In genomic region chr10:117942261-117942660, GRCh38 we compare ENCODE assay signal across 23 cellular contexts.
"Had no signal": no experiment of that assay in that cellular context is flagged by ENCODE, and none has a peak within 500 bp of the region (broad histone marks: within the 10 kb centered on the region; RNA-seq: fewer than 3 reads in every experiment).

No MANE protein-coding gene starts in this region.

- ATAC-seq: activated CD4-positive, alpha-beta T cell treated with anti-CD3 and anti-CD28 coated beads for 36 hours; activated T-cell treated with anti-CD3 and anti-CD28 coated beads, Interleukin-2, amount 50 U/mL, for 72 hours; Panc1; Right ventricle myocardium inferior had no signal

- H3K4me3 ChIP-seq: SK-N-MC had no signal

- H3K36me3 ChIP-seq: WERI-Rb-1 had no signal

- DNase-seq: activated CD4-positive, alpha-beta memory T cell treated with anti-CD3 and anti-CD28 coated beads, Interleukin-2, amount 10 ng/mL, durations not matched to agents 7 days and 5 days; activated CD4-positive, alpha-beta T cell treated with anti-CD3 and anti-CD28 coated beads for 36 hours; activated CD4-positive, alpha-beta T cell treated with anti-CD3 and anti-CD28 coated beads, Interleukin-2, amount 50 U/mL, for 1 hour; activated CD8-positive, alpha-beta memory T cell treated with anti-CD3 and anti-CD28 coated beads, Interleukin-2, amount 50 U/mL, for 4 hours; activated gamma-delta T cell treated with Interleukin-2 at 50 U/mL for 16 hours; activated naive CD4-positive, alpha-beta T cell treated with anti-CD3 and anti-CD28 coated beads, Interleukin-2, amount 10 ng/mL, durations not matched to agents 7 days and 5 days; activated naive CD8-positive, alpha-beta T cell treated with anti-CD3 and anti-CD28 coated beads for 36 hours; activated T-cell treated with anti-CD3 and anti-CD28 coated beads, Interleukin-2, amount 50 U/mL, for 72 hours; central memory CD4-positive, alpha-beta T cell; KG1; NCI-H1092; NCI-H1417; NCI-H1930; NCI-H345; NCI-H510A; NCI-H526 treated with DMSO at 0.1 percent for 48 hours; OCI-M1; RPMI8226; T-helper 1 cell; WERI-Rb-1 had no signal

- H3K27ac ChIP-seq: SK-N-MC had no signal
